In the genomic region with DNA sequence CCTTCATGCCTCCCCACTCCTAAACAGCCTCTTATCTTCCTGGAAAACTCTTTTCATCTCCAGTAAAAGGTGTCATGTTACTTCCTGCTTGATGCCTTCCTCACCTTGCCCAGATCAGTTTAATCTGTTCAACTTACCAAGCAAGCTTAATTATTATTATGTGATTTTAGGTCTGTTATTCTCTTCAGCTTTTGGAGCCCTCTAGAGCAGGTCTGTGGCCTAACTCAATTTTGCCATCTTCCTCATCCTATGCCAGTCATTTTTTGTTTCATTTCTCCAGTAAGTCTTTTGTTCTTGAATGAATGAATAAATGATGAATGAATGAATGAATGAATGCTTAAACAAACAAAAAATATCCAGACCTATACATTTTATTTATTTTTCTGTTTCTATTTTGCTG, we compare ENCODE assay signal across 14 cellular contexts.
A peak's percentile ranks its signal among the peaks of the same experiment; 100 is the strongest.
DNase-seq lines count a peak whose midpoint lies in the region; TF ChIP-seq lines count a peak whose summit lies in the region.
"Had no signal": no experiment of that assay in that cellular context is flagged by ENCODE, and none has a peak within 500 bp of the region (broad histone marks: within the 10 kb centered on the region; RNA-seq: fewer than 3 reads in every experiment).

No MANE protein-coding gene starts in this region.

- no peak overlapping the region for H2AK5ac ChIP-seq in mesendoderm (ENCODE audit: low read length)

- no peak overlapping the region for H3K56ac ChIP-seq in mesendoderm (ENCODE audit: low read length)

- H3K23ac ChIP-seq in mesendoderm (ENCODE audit: low read length) = no peak overlapping the region

- peak; percentile 33; the same call in 1 of the 2 replicates for TF ChIP-seq CTCF in WERI-Rb-1 (IDR thresholded peaks at IDR 0.05; ENCODE audit: low read depth, low read length)

- H3K9me3 Mint-ChIP-seq in activated T-helper 2 cell treated with anti-CD3 and anti-CD28 coated beads, Interferon-gamma antibody, Interleukin-2, Interleukin-4, amounts not matched to agents 10 μg/mL and 5 μg/mL and 100 μg/mL, durations not matched to agents 14 hours and 24 hours and 36 hours = no peaks in the 10 kb centered on the region
- H3K9me3 Mint-ChIP-seq: activated naive CD8-positive, alpha-beta T cell treated with anti-CD3 and anti-CD28 coated beads, Interleukin-2, amount 10 ng/mL, durations not matched to agents 7 days and 5 days; mesothelial cell of epicardium had no signal

- intact Hi-C loops in activated T-helper 2 cell treated with anti-CD3 and anti-CD28 coated beads, Interferon-gamma antibody, Interleukin-2, Interleukin-4, amounts not matched to agents 10 μg/mL and 5 μg/mL and 100 μg/mL, durations not matched to agents 14 hours and 24 hours and 36 hours (cut with micrococcal nuclease) = no loop called here

- no peak overlapping the region for H4K5ac ChIP-seq in mesendoderm (ENCODE audit: low read length)

- no peaks in the 10 kb centered on the region for H3K4me1 ChIP-seq in mesendoderm (ENCODE audit: control insufficient read depth, low read depth, low read length)
- H3K4me1 ChIP-seq in effector memory CD4-positive, alpha-beta T cell (ENCODE audit: control insufficient read depth, insufficient read depth, low read length, poor library complexity, severe bottlenecking) = no peaks in the 10 kb centered on the region
- H3K4me1 ChIP-seq: HAP-1, prostate gland had no signal

- H3K79me2 ChIP-seq in mesendoderm (ENCODE audit: control insufficient read depth, insufficient read depth, low read length) = no peaks in the 10 kb centered on the region

- H3K9me3 ChIP-seq in WERI-Rb-1 (ENCODE audit: severe bottlenecking) = no peaks in the 10 kb centered on the region
- no peaks in the 10 kb centered on the region for H3K9me3 ChIP-seq in effector memory CD4-positive, alpha-beta T cell (ENCODE audit: control insufficient read depth, low read length)
- H3K9me3 ChIP-seq: HAP-1, prostate gland had no signal

- no peak overlapping the region for H4K8ac ChIP-seq in mesendoderm (ENCODE audit: low read depth, low read length)

- no peaks in the 10 kb centered on the region for H3K36me3 Mint-ChIP-seq in activated T-helper 2 cell treated with anti-CD3 and anti-CD28 coated beads, Interferon-gamma antibody, Interleukin-2, Interleukin-4, amounts not matched to agents 10 μg/mL and 5 μg/mL and 100 μg/mL, durations not matched to agents 14 hours and 24 hours and 36 hours (ENCODE audit: low read depth)
- H3K36me3 Mint-ChIP-seq: activated naive CD8-positive, alpha-beta T cell treated with anti-CD3 and anti-CD28 coated beads, Interleukin-2, amount 10 ng/mL, durations not matched to agents 7 days and 5 days; mesothelial cell of epicardium had no signal

- H3K18ac ChIP-seq in mesendoderm (ENCODE audit: low read length) = no peak overlapping the region

- no peaks in the 10 kb centered on the region for H3K36me3 ChIP-seq in WERI-Rb-1
- H3K36me3 ChIP-seq in mesendoderm (ENCODE audit: control insufficient read depth, insufficient read depth, low read length) = no peaks in the 10 kb centered on the region
- no peaks in the 10 kb centered on the region for H3K36me3 ChIP-seq in effector memory CD4-positive, alpha-beta T cell (ENCODE audit: control insufficient read depth, insufficient read depth, low read length)
- H3K36me3 ChIP-seq: HAP-1, prostate gland had no signal

- H2BK120ac ChIP-seq in mesendoderm (ENCODE audit: low read depth, low read length) = no peak overlapping the region

- H3K79me1 ChIP-seq in mesendoderm (ENCODE audit: low read length) = no peaks in the 10 kb centered on the region

- H3K4me3 ChIP-seq in WERI-Rb-1 (ENCODE audit: low read depth, low read length) = no peak overlapping the region
- H3K4me3 ChIP-seq in mesendoderm (ENCODE audit: low read length) = no peak overlapping the region
- H3K4me3 ChIP-seq in effector memory CD4-positive, alpha-beta T cell (ENCODE audit: insufficient read depth, low read depth, low read length, poor library complexity, severe bottlenecking) = no peak overlapping the region
- H3K4me3 ChIP-seq: HAP-1, prostate gland had no signal

- H3K4me1 Mint-ChIP-seq in activated T-helper 2 cell treated with anti-CD3 and anti-CD28 coated beads, Interferon-gamma antibody, Interleukin-2, Interleukin-4, amounts not matched to agents 10 μg/mL and 5 μg/mL and 100 μg/mL, durations not matched to agents 14 hours and 24 hours and 36 hours (ENCODE audit: low read depth) = no peaks in the 10 kb centered on the region

- no peaks in the 10 kb centered on the region for H3K27me3 Mint-ChIP-seq in activated T-helper 2 cell treated with anti-CD3 and anti-CD28 coated beads, Interferon-gamma antibody, Interleukin-2, Interleukin-4, amounts not matched to agents 10 μg/mL and 5 μg/mL and 100 μg/mL, durations not matched to agents 14 hours and 24 hours and 36 hours (ENCODE audit: low read depth)

- H3K4me2 ChIP-seq in mesendoderm (ENCODE audit: low read length) = no peak overlapping the region

- no peak overlapping the region for H3K27ac Mint-ChIP-seq in activated T-helper 2 cell treated with anti-CD3 and anti-CD28 coated beads, Interferon-gamma antibody, Interleukin-2, Interleukin-4, amounts not matched to agents 10 μg/mL and 5 μg/mL and 100 μg/mL, durations not matched to agents 14 hours and 24 hours and 36 hours
- H3K27ac Mint-ChIP-seq: activated naive CD8-positive, alpha-beta T cell treated with anti-CD3 and anti-CD28 coated beads, Interleukin-2, amount 10 ng/mL, durations not matched to agents 7 days and 5 days; mesothelial cell of epicardium had no signal

- H3K9ac ChIP-seq in mesendoderm (ENCODE audit: low read length) = no peak overlapping the region

- H2BK15ac ChIP-seq in mesendoderm (replicated peaks; ENCODE audit: low read depth) = no peak overlapping the region

- H3K4me3 Mint-ChIP-seq in activated T-helper 2 cell treated with anti-CD3 and anti-CD28 coated beads, Interferon-gamma antibody, Interleukin-2, Interleukin-4, amounts not matched to agents 10 μg/mL and 5 μg/mL and 100 μg/mL, durations not matched to agents 14 hours and 24 hours and 36 hours (ENCODE audit: low read depth) = no peak overlapping the region
- H3K4me3 Mint-ChIP-seq: activated naive CD8-positive, alpha-beta T cell treated with anti-CD3 and anti-CD28 coated beads, Interleukin-2, amount 10 ng/mL, durations not matched to agents 7 days and 5 days; mesothelial cell of epicardium had no signal

- H3K4ac ChIP-seq in mesendoderm (ENCODE audit: low read depth, low read length) = no peak overlapping the region

- H3K27ac ChIP-seq in WERI-Rb-1 = no peak overlapping the region
- no peak overlapping the region for H3K27ac ChIP-seq in mesendoderm (ENCODE audit: low read depth, low read length)
- H3K27ac ChIP-seq in effector memory CD4-positive, alpha-beta T cell (ENCODE audit: insufficient read depth, low read length, poor library complexity, severe bottlenecking) = no peak overlapping the region
- H3K27ac ChIP-seq: prostate gland had no signal

- H2BK5ac ChIP-seq in mesendoderm (ENCODE audit: low read length) = no peak overlapping the region

- H3K27me3 ChIP-seq in WERI-Rb-1 (ENCODE audit: insufficient read depth, low read depth, severe bottlenecking) = no peaks in the 10 kb centered on the region
- no peaks in the 10 kb centered on the region for H3K27me3 ChIP-seq in mesendoderm (ENCODE audit: insufficient read depth, low read length, poor library complexity)
- no peaks in the 10 kb centered on the region for H3K27me3 ChIP-seq in effector memory CD4-positive, alpha-beta T cell (replicated peaks; ENCODE audit: control insufficient read depth, insufficient read depth, low read length, poor library complexity, severe bottlenecking)

- peak; percentile 13 for DNase-seq in NCI-H1105 treated with DMSO at 0.1 percent for 48 hours (lab: John Stamatoyannopoulos, UW)
- DNase-seq in NCI-H1105 (lab: John Stamatoyannopoulos, UW) = no peak
- DNase-seq in Kasumi-1 (lab: John Stamatoyannopoulos, UW) = peak; percentile 30 to 36
- DNase-seq in WERI-Rb-1 = no peak
- DNase-seq in mesendoderm = peak; percentile 10
- DNase-seq in activated T-helper 2 cell treated with anti-CD3 and anti-CD28 coated beads, Interferon-gamma antibody, Interleukin-2, Interleukin-4, amounts not matched to agents 10 μg/mL and 5 μg/mL and 100 μg/mL, durations not matched to agents 14 hours and 24 hours and 36 hours (ENCODE audit: low spot score) = no peak
- no peak for DNase-seq in NCI-H526 treated with DMSO at 0.1 percent for 48 hours (lab: John Stamatoyannopoulos, UW)
- no peak for DNase-seq in effector memory CD4-positive, alpha-beta T cell
- DNase-seq: activated naive CD8-positive, alpha-beta T cell treated with anti-CD3 and anti-CD28 coated beads, Interleukin-2, amount 10 ng/mL, durations not matched to agents 7 days and 5 days; effector CD4-positive, alpha-beta T cell; T1000 had no signal

Comparison
In these comparisons a context has a peak if more than half of its experiments do, and no peak if none do; other contexts are left out.
1. DNase-seq: peak in NCI-H1105 treated with DMSO at 0.1 percent for 48 hours (single experiment), Kasumi-1 (2 of 2) and mesendoderm (single experiment); none in NCI-H1105 (single experiment), WERI-Rb-1 (single experiment), activated T-helper 2 cell treated with anti-CD3 and anti-CD28 coated beads, Interferon-gamma antibody, Interleukin-2, Interleukin-4, amounts not matched to agents 10 μg/mL and 5 μg/mL and 100 μg/mL, durations not matched to agents 14 hours and 24 hours and 36 hours (single experiment), NCI-H526 treated with DMSO at 0.1 percent for 48 hours (single experiment) and effector memory CD4-positive, alpha-beta T cell (0 of 3).